31 cellular contexts compared by ENCODE assay signal in the genomic region with DNA sequence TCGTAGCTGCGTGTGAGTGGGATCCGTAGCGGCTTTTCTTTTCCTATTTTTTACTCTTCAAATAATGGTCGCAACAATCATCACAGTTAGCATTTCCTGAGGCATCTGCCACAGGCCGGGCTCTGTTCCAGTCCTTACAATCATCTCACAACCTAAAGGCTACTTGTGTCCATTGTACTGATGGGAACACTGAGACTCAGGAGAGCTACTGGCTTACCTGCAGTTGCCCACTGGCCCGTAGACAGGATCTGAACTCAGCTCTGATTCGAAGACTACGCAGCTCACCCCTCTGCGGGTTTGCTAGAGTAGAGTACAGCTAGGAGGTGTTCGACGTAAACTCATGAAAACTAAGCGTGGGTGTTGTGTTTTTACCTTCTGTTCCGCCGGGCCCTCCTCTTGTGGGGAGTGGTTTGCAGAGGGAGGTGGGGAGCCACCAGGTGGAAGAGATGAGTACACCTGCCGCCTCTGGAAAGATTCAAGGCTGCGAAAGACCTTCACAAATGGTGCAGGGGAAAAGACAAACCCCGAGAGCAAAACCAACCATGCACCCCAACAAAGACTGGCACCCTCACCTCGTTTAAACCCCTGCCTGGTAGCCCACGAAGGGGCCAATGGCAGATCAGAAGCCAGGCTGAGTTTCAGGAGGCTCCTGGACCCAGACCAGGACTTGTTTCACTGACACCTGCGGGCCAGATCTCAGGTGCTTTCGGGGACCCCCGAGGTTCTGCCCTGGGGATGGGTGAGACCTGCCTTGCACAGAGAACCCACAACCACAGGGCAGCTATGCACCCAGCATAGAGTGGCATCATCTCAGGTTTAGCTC. TPM values are rescaled to one million over a fixed set of nuclear protein-coding genes. Genes with fewer than 3 reads are reported as not detected.
"Had no signal": no experiment of that assay in that cellular context is flagged by ENCODE, and none has a peak within 500 bp of the region (broad histone marks: within the 10 kb centered on the region; RNA-seq: fewer than 3 reads in every experiment).

No MANE protein-coding gene starts in this region.

- H3K4me1 Mint-ChIP-seq: naive thymus-derived CD8-positive, alpha-beta T cell had no signal

- H3K27ac ChIP-seq: body of pancreas, hepatocyte, left lung, right lobe of liver, skin epidermis, suprapubic skin, transverse colon, uterus had no signal

- ATAC-seq: activated CD4-positive, alpha-beta T cell treated with anti-CD3 and anti-CD28 coated beads for 36 hours; activated naive CD8-positive, alpha-beta T cell treated with anti-CD3 and anti-CD28 coated beads, Interleukin-2, amount 50 U/mL, for 24 hours; left lung; naive thymus-derived CD8-positive, alpha-beta T cell; stimulated activated effector memory CD8-positive, alpha-beta T cell treated with anti-CD3 and anti-CD28 coated beads, Interleukin-12 subunit alpha, Interleukin-12 subunit beta, amount 100 ng/mL, for 72 hours; stimulated activated naive CD8-positive, alpha-beta T cell treated with anti-CD3 and anti-CD28 coated beads, Interleukin-15, amount 100 ng/mL, for 72 hours had no signal

- H3K4me2 ChIP-seq: hepatocyte had no signal

- H3K36me3 Mint-ChIP-seq: immature natural killer cell; naive thymus-derived CD8-positive, alpha-beta T cell; stimulated activated effector memory CD8-positive, alpha-beta T cell treated with anti-CD3 and anti-CD28 coated beads, Interleukin-12 subunit alpha, Interleukin-12 subunit beta, amount 100 ng/mL, for 72 hours had no signal

- H3K4me3 Mint-ChIP-seq: activated CD4-positive, alpha-beta T cell treated with anti-CD3 and anti-CD28 coated beads for 36 hours; activated naive CD8-positive, alpha-beta T cell treated with anti-CD3 and anti-CD28 coated beads, Interleukin-2, amount 50 U/mL, for 24 hours; activated T-helper 1 cell treated with anti-CD3 and anti-CD28 coated beads, Interleukin-12 subunit alpha, Interleukin-12 subunit beta, Interleukin-2, Interleukin-4 antibody, amounts not matched to agents 30 ng/mL and 10 ng/mL and 1 ng/mL, durations not matched to agents 14 hours and 24 hours and 36 hours; dendritic cell treated with granulocyte-macrophage colony-stimulating factor and Interleukin-4, amounts not matched to agents 40 ng/mL and 50 ng/mL, for 4 days; immature natural killer cell; naive thymus-derived CD8-positive, alpha-beta T cell; stimulated activated effector memory CD8-positive, alpha-beta T cell treated with anti-CD3 and anti-CD28 coated beads, Interleukin-12 subunit alpha, Interleukin-12 subunit beta, amount 100 ng/mL, for 72 hours; stimulated activated naive CD8-positive, alpha-beta T cell treated with anti-CD3 and anti-CD28 coated beads, Interleukin-15, amount 100 ng/mL, for 72 hours had no signal

- H3K9me3 ChIP-seq: body of pancreas, left lung, right lobe of liver, suprapubic skin, transverse colon, uterus had no signal

- H3K4me1 ChIP-seq: body of pancreas, left lung, right lobe of liver, transverse colon, uterus had no signal

- H3K27ac Mint-ChIP-seq: activated CD4-positive, alpha-beta T cell treated with anti-CD3 and anti-CD28 coated beads for 36 hours; activated naive CD8-positive, alpha-beta T cell treated with anti-CD3 and anti-CD28 coated beads, Interleukin-2, amount 50 U/mL, for 24 hours; activated T-helper 1 cell treated with anti-CD3 and anti-CD28 coated beads, Interleukin-12 subunit alpha, Interleukin-12 subunit beta, Interleukin-2, Interleukin-4 antibody, amounts not matched to agents 30 ng/mL and 10 ng/mL and 1 ng/mL, durations not matched to agents 14 hours and 24 hours and 36 hours; dendritic cell treated with granulocyte-macrophage colony-stimulating factor and Interleukin-4, amounts not matched to agents 40 ng/mL and 50 ng/mL, for 4 days; immature natural killer cell; stimulated activated effector memory CD8-positive, alpha-beta T cell treated with anti-CD3 and anti-CD28 coated beads, Interleukin-12 subunit alpha, Interleukin-12 subunit beta, amount 100 ng/mL, for 72 hours had no signal

- H3K36me3 ChIP-seq: left lung, right lobe of liver, suprapubic skin, transverse colon, uterus had no signal

- H3K9me3 Mint-ChIP-seq: activated naive CD8-positive, alpha-beta T cell treated with anti-CD3 and anti-CD28 coated beads, Interleukin-2, amount 50 U/mL, for 24 hours; activated T-helper 1 cell treated with anti-CD3 and anti-CD28 coated beads, Interleukin-12 subunit alpha, Interleukin-12 subunit beta, Interleukin-2, Interleukin-4 antibody, amounts not matched to agents 30 ng/mL and 10 ng/mL and 1 ng/mL, durations not matched to agents 14 hours and 24 hours and 36 hours; dendritic cell treated with granulocyte-macrophage colony-stimulating factor and Interleukin-4, amounts not matched to agents 40 ng/mL and 50 ng/mL, for 4 days; immature natural killer cell; naive thymus-derived CD8-positive, alpha-beta T cell; stimulated activated effector memory CD8-positive, alpha-beta T cell treated with anti-CD3 and anti-CD28 coated beads, Interleukin-12 subunit alpha, Interleukin-12 subunit beta, amount 100 ng/mL, for 72 hours; stimulated activated naive CD8-positive, alpha-beta T cell treated with anti-CD3 and anti-CD28 coated beads, Interleukin-15, amount 100 ng/mL, for 72 hours had no signal

- H2AFZ ChIP-seq: hepatocyte had no signal

- DNase-seq: activated CD4-positive, alpha-beta T cell treated with anti-CD3 and anti-CD28 coated beads for 36 hours; activated CD4-positive, alpha-beta T cell treated with anti-CD3 and anti-CD28 coated beads, Interleukin-2, amount 50 U/mL, for 48 hours; activated gamma-delta T cell; activated naive CD4-positive, alpha-beta T cell treated with anti-CD3 and anti-CD28 coated beads, Interleukin-2, amount 50 U/mL, for 16 hours; activated naive CD8-positive, alpha-beta T cell treated with anti-CD3 and anti-CD28 coated beads, Interleukin-2, amount 50 U/mL, for 24 hours; anterior cingulate cortex; effector CD8-positive, alpha-beta T cell; foreskin melanocyte; glutamatergic neuron; immature natural killer cell; kidney glomerular epithelial cell; left lung; naive thymus-derived CD8-positive, alpha-beta T cell; nucleus accumbens; stimulated activated naive CD8-positive, alpha-beta T cell treated with anti-CD3 and anti-CD28 coated beads, Interleukin-15, amount 100 ng/mL, for 72 hours; T-helper 9 cell; transverse colon; uterus had no signal

- H3K4me3 ChIP-seq: body of pancreas, hepatocyte, left lung, lung, right lobe of liver, skin epidermis, suprapubic skin, transverse colon, uterus had no signal

- H3K79me2 ChIP-seq: hepatocyte had no signal

- H3K27me3 ChIP-seq: uterus had no signal

RNA-seq across cellular contexts. Expression of gene RFPL3, which starts 18.3 kb away (rescaled TPM):
- total RNA-seq: activated CD4-positive, alpha-beta T cell treated with anti-CD3 and anti-CD28 coated beads for 36 hours; activated T-helper 1 cell treated with anti-CD3 and anti-CD28 coated beads, Interleukin-12 subunit alpha, Interleukin-12 subunit beta, Interleukin-2, Interleukin-4 antibody, amounts not matched to agents 30 ng/mL and 10 ng/mL and 1 ng/mL, durations not matched to agents 14 hours and 24 hours and 36 hours; body of pancreas; cardiac septum; chondrocyte; hepatocyte; left lung; lung; naive thymus-derived CD8-positive, alpha-beta T cell; right lobe of liver; suprapubic skin; T-helper 1 cell treated with Interleukin-12 subunit alpha and Interleukin-12 subunit beta and Interleukin-4 antibody, amounts not matched to agents 30 ng/mL and 1 ng/mL, for 36 hours; transverse colon; uterus had no signal
- polyA plus RNA-seq: esophagus; hepatocyte; immature natural killer cell; lung; naive thymus-derived CD8-positive, alpha-beta T cell had no signal
